In the genomic region with DNA sequence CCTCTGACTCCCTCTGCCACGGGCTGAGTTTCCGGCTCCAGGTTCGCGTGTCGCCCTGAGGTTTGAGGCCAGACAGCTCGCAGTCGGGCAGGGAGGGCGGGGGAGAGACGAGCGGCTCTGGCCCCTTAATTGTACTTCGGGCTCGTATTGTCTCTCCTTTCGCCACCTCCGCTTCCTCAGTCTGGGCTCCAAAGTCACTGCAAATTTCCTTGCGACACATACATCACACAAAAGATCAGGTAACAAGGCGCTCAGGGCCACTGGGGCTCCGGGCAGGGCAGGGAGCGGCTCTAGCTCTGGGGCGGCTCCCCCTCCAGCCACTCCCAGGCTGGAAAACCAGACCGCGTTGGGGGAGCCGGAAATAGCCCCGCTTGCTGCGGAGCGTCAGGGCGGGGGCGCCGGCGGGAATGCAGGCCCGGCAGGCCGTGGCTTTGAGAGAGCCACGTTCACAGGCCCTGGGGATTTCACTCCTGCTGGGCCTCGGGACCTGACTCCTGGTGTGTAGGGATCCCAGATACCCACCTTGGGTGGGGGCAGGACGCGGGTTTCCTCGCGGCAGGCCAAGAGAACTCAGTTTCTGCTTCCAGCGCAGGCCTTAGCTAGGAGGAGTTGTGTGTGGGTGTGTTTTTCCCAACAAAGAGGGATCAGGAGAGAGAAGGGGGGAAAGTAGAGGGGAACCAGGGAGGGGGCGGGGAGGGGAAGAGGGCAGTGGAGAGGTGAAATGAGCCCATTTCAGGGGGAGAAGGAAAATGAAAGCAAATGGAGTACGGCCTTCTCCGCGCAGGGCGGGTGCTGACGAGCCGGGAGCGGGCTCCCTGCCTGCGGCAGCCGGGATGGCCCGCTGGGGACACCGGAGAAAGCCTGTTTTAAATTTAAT, we compare ENCODE assay signal across 9 cellular contexts. TPM values are rescaled to one million over a fixed set of nuclear protein-coding genes. Genes with fewer than 3 reads are reported as not detected.
A peak's percentile ranks its signal among the peaks of the same experiment; 100 is the strongest.
DNase-seq lines count a peak whose midpoint lies in the region; ATAC-seq and TF ChIP-seq lines count a peak whose summit lies in the region.
"Had no signal": no experiment of that assay in that cellular context is flagged by ENCODE, and none has a peak within 500 bp of the region (broad histone marks: within the 10 kb centered on the region; RNA-seq: fewer than 3 reads in every experiment).

No MANE protein-coding gene starts in this region.

- peaks cover 2% of the 10 kb centered on the region for H3K36me3 Mint-ChIP-seq in activated naive CD4-positive, alpha-beta T cell treated with anti-CD3 and anti-CD28 coated beads for 36 hours (ENCODE audit: low read depth)

- peaks cover 98% of the 10 kb centered on the region for H3K27me3 ChIP-seq in RWPE2 (ENCODE audit: insufficient read depth, poor library complexity, severe bottlenecking)
- H3K27me3 ChIP-seq in ovary: no peaks in the 10 kb centered on the region

- TF ChIP-seq POLR2A in ovary (IDR thresholded peaks at IDR 0.05): no peak

- peak overlapping the region; percentile 74 for H3K4me3 Mint-ChIP-seq in activated naive CD4-positive, alpha-beta T cell treated with anti-CD3 and anti-CD28 coated beads for 36 hours

- H3K27me3 Mint-ChIP-seq in activated naive CD4-positive, alpha-beta T cell treated with anti-CD3 and anti-CD28 coated beads for 36 hours (ENCODE audit: low read depth): peaks cover 79% of the 10 kb centered on the region

- H3K4me1 Mint-ChIP-seq in activated naive CD4-positive, alpha-beta T cell treated with anti-CD3 and anti-CD28 coated beads for 36 hours (ENCODE audit: low read depth): peaks cover 37% of the 10 kb centered on the region

- intact Hi-C loops in activated naive CD4-positive, alpha-beta T cell treated with anti-CD3 and anti-CD28 coated beads for 36 hours (cut with micrococcal nuclease): loop anchor here (1.0 to 5.0 kb wide), 2 partner anchors 10 to 38 kb away; partner anchors contain the start of gene HOXC10
- intact Hi-C loops in ovary (cut with DNase I): loop anchor here in 1 of 4 donors (10.0 kb wide), 1 partner anchor 359 kb away; no protein-coding TSS in a partner anchor

- 19 to 35% (median 27%) methylated on average over 50 of the region's 50 CpGs for WGBS in ovary, 3 donors

- H3K9me3 ChIP-seq in RWPE2 (ENCODE audit: severe bottlenecking): no peaks in the 10 kb centered on the region
- no peaks in the 10 kb centered on the region for H3K9me3 ChIP-seq in ovary

- ATAC-seq in RWPE2 (ENCODE audit: low read depth) (peak; percentile 70), HG03378 (IDR thresholded peaks at IDR 0.05; ENCODE audit: unreplicated experiment) (no peak)

- no peak overlapping the region for H3K27ac Mint-ChIP-seq in activated naive CD4-positive, alpha-beta T cell treated with anti-CD3 and anti-CD28 coated beads for 36 hours

- H3K4me3 ChIP-seq in RWPE2 (ENCODE audit: severe bottlenecking) (peak overlapping the region; percentile 29), fibroblast of the aortic adventitia (ENCODE audit: low read depth, low read length) (peak overlapping the region; percentile 46), ovary (peak overlapping the region; percentile 21)

- H3K9me3 Mint-ChIP-seq in activated naive CD4-positive, alpha-beta T cell treated with anti-CD3 and anti-CD28 coated beads for 36 hours: no peaks in the 10 kb centered on the region

- CTCF ChIA-PET in activated naive CD4-positive, alpha-beta T cell treated with anti-CD3 and anti-CD28 coated beads for 36 hours (lab: Charles Lee): no interaction called here

- peak; percentile 40 for DNase-seq in activated naive CD4-positive, alpha-beta T cell treated with anti-CD3 and anti-CD28 coated beads for 36 hours
- no peak for DNase-seq in activated naive CD4-positive, alpha-beta T cell treated with anti-CD3 and anti-CD28 coated beads, Interleukin-2, amount 50 U/mL, for 16 hours
- no peak for DNase-seq in RWPE2 (ENCODE audit: low spot score)
- no peak for DNase-seq in fibroblast of the aortic adventitia (ENCODE audit: low read depth)
- DNase-seq in ovary: peak in 2 of 5 donors; percentile 58 to 66
- DNase-seq in NCI-H2227 (lab: John Stamatoyannopoulos, UW; ENCODE audit: unreplicated experiment): no peak
- DNase-seq in germinal center (ENCODE audit: low spot score): no peak

- H3K36me3 ChIP-seq in RWPE2 (ENCODE audit: low read depth) (no peaks in the 10 kb centered on the region), ovary (no peaks in the 10 kb centered on the region)

- H3K4me1 ChIP-seq in RWPE2 (ENCODE audit: insufficient read depth, poor library complexity, severe bottlenecking): no peaks in the 10 kb centered on the region
- peaks cover 9% of the 10 kb centered on the region for H3K4me1 ChIP-seq in ovary (ENCODE audit: insufficient read depth)

- no peak for TF ChIP-seq CTCF in RWPE2 (IDR thresholded peaks at IDR 0.05; ENCODE audit: poor library complexity, severe bottlenecking)
- TF ChIP-seq CTCF in fibroblast of the aortic adventitia (IDR thresholded peaks at IDR 0.05; ENCODE audit: insufficient read depth, low read length): no peak
- TF ChIP-seq CTCF in ovary (IDR thresholded peaks at IDR 0.05): no peak

- TF ChIP-seq EP300 in ovary (IDR thresholded peaks at IDR 0.05): no peak

- H3K27ac ChIP-seq in RWPE2 (ENCODE audit: poor library complexity, severe bottlenecking): peak overlapping the region; percentile 34
- peak overlapping the region in 1 of 2 donors; percentile 72 for H3K27ac ChIP-seq in ovary

RNA-seq across cellular contexts. Expression of gene HOXC9, which starts 4.4 kb away (rescaled TPM):
- total RNA-seq in activated naive CD4-positive, alpha-beta T cell treated with anti-CD3 and anti-CD28 coated beads for 36 hours: not detected
- 0.65 TPM in 1 of 2 replicates, not detected in the other for total RNA-seq in fibroblast of the aortic adventitia (ENCODE audit: low replicate concordance)
- total RNA-seq in ovary: 1 to 10 TPM in 2 of 7 donors, under 1 TPM in 4, not detected in 1; 0.26 to 3.9 (median 0.51) TPM
- 10 to 100 TPM in 1 of 2 donors, 1 to 10 TPM in 1; 3.4 to 15.0 TPM for polyA plus RNA-seq in ovary

RNA-seq across cellular contexts. Expression of gene HOXC10, which starts 10.6 kb away (rescaled TPM):
- not detected for total RNA-seq in activated naive CD4-positive, alpha-beta T cell treated with anti-CD3 and anti-CD28 coated beads for 36 hours
- total RNA-seq in fibroblast of the aortic adventitia (ENCODE audit: low replicate concordance) (0.25 TPM in 1 of 2 replicates, not detected in the other), ovary (1 to 10 TPM in 2 of 7 donors, under 1 TPM in 3, not detected in 2; 0.15 to 5.0 (median 0.23) TPM)
- 10 to 100 TPM in 1 of 2 donors, 1 to 10 TPM in 1; 2.0 to 15.4 TPM for polyA plus RNA-seq in ovary
- total RNA-seq: dermis microvascular lymphatic vessel endothelial cell had no signal

RNA-seq across cellular contexts. Expression of gene HOXC8, which starts 13.2 kb away (rescaled TPM):
- not detected for total RNA-seq in activated naive CD4-positive, alpha-beta T cell treated with anti-CD3 and anti-CD28 coated beads for 36 hours
- total RNA-seq in fibroblast of the aortic adventitia (ENCODE audit: low replicate concordance) (3.4 TPM in 1 of 2 replicates, not detected in the other), ovary (10 to 100 TPM in 1 of 7 donors, 1 to 10 TPM in 5, under 1 TPM in 1; 0.34 to 13.9 (median 7.7) TPM)
- polyA plus RNA-seq in ovary: 10 to 100 TPM in 1 of 2 donors, 1 to 10 TPM in 1; 3.2 to 19.4 TPM
- total RNA-seq: dermis microvascular lymphatic vessel endothelial cell had no signal

RNA-seq across cellular contexts. Expression of gene HOTAIR, which starts 20.8 kb away (rescaled TPM):
- total RNA-seq in activated naive CD4-positive, alpha-beta T cell treated with anti-CD3 and anti-CD28 coated beads for 36 hours: not detected
- not detected in 2 replicates for total RNA-seq in fibroblast of the aortic adventitia (ENCODE audit: low replicate concordance)
- under 1 TPM in 2 of 7 donors, not detected in 5; 0.24 to 0.32 TPM for total RNA-seq in ovary
- 1 to 10 TPM in 1 of 2 donors, under 1 TPM in 1; 0.02 to 1.2 TPM for polyA plus RNA-seq in ovary
- total RNA-seq: dermis microvascular lymphatic vessel endothelial cell had no signal

RNA-seq across cellular contexts. Expression of gene HOXC11, which starts 22.6 kb away (rescaled TPM):
- total RNA-seq in activated naive CD4-positive, alpha-beta T cell treated with anti-CD3 and anti-CD28 coated beads for 36 hours: not detected
- total RNA-seq in fibroblast of the aortic adventitia (ENCODE audit: low replicate concordance) (not detected in 2 replicates), ovary (1 to 10 TPM in 1 of 7 donors, not detected in 6; 1.1 TPM)
- polyA plus RNA-seq in ovary: under 1 TPM in 1 of 2 donors, not detected in 1; 0.12 TPM
- total RNA-seq: dermis microvascular lymphatic vessel endothelial cell had no signal
